Comparison of ENCODE assay signal across 3 cellular contexts in genomic region chr6:148828047-148828446, GRCh38.
"Had no signal": no experiment of that assay in that cellular context is flagged by ENCODE, and none has a peak within 500 bp of the region (broad histone marks: within the 10 kb centered on the region; RNA-seq: fewer than 3 reads in every experiment).

No MANE protein-coding gene starts in this region.

- DNase-seq: KBM-7 had no signal

- H3K27ac ChIP-seq: HL-60 had no signal

- H3K4me3 ChIP-seq: K562 had no signal
